In the genomic region with DNA sequence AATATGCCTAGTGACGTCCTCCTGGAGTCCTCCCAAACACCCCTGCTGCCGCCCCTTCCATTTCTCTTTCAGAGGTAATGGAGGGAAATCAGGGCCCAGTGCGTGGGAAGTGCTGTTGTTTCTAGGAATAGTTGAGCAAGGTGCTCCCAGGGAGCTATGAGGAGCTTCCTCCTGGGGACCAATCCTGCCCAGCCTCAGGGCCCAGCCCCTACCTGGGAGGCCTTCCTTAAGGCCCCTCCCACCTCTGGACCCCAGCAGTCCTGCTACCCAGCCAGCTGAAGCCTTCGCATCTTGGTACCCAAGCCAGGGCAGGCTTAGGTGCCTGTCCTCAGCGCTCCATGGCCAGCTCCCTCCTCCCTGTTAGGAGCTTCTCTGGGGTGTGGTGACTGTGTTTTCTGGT, we compare ENCODE assay signal across 26 cellular contexts.
"Had no signal": no experiment of that assay in that cellular context is flagged by ENCODE, and none has a peak within 500 bp of the region (broad histone marks: within the 10 kb centered on the region; RNA-seq: fewer than 3 reads in every experiment).

No MANE protein-coding gene starts in this region.

- H3K9me3 ChIP-seq: esophagus muscularis mucosa, pancreas, testis, tibial artery, uterus had no signal

- H3K27ac Mint-ChIP-seq: memory B cell; naive thymus-derived CD4-positive, alpha-beta T cell; nephron; stimulated activated effector memory CD8-positive, alpha-beta T cell treated with anti-CD3 and anti-CD28 coated beads, Interleukin-12 subunit alpha, Interleukin-12 subunit beta, amount 100 ng/mL, for 72 hours; type B pancreatic cell had no signal

- H3K4me3 ChIP-seq: coronary artery, esophagus muscularis mucosa, lung, pancreas, smooth muscle cell, testis, tibial artery, uterus had no signal

- ATAC-seq: left lobe of liver; naive thymus-derived CD4-positive, alpha-beta T cell; pancreas; sciatic nerve; stimulated activated effector memory CD8-positive, alpha-beta T cell treated with anti-CD3 and anti-CD28 coated beads, Interleukin-12 subunit alpha, Interleukin-12 subunit beta, amount 100 ng/mL, for 72 hours had no signal

- H3K9me3 Mint-ChIP-seq: memory B cell; stimulated activated effector memory CD8-positive, alpha-beta T cell treated with anti-CD3 and anti-CD28 coated beads, Interleukin-12 subunit alpha, Interleukin-12 subunit beta, amount 100 ng/mL, for 72 hours; type B pancreatic cell had no signal

- H3K36me3 Mint-ChIP-seq: memory B cell; naive thymus-derived CD4-positive, alpha-beta T cell; stimulated activated effector memory CD8-positive, alpha-beta T cell treated with anti-CD3 and anti-CD28 coated beads, Interleukin-12 subunit alpha, Interleukin-12 subunit beta, amount 100 ng/mL, for 72 hours; type B pancreatic cell had no signal

- H3K4me1 ChIP-seq: esophagus muscularis mucosa, pancreas, testis, tibial artery, uterus had no signal

- H3K4me1 Mint-ChIP-seq: memory B cell; naive thymus-derived CD4-positive, alpha-beta T cell; stimulated activated effector memory CD8-positive, alpha-beta T cell treated with anti-CD3 and anti-CD28 coated beads, Interleukin-12 subunit alpha, Interleukin-12 subunit beta, amount 100 ng/mL, for 72 hours had no signal

- DNase-seq: dermis blood vessel endothelial cell; effector memory CD4-positive, alpha-beta T cell; foreskin melanocyte; hypothalamus; kidney; naive thymus-derived CD4-positive, alpha-beta T cell; occipital lobe; pancreas; stimulated activated CD4-positive, alpha-beta T cell treated with anti-CD3 and anti-CD28 coated beads, Interleukin-12 subunit alpha, Interleukin-12 subunit beta, amount 100 ng/mL, for 4 hours; stimulated activated CD4-positive, alpha-beta T cell treated with anti-CD3 and anti-CD28 coated beads, Interleukin-2, amount 100 ng/mL, for 24 hours; stimulated activated CD4-positive, alpha-beta T cell treated with anti-CD3 and anti-CD28 coated beads, Interleukin-4, amount 100 ng/mL, for 24 hours; stimulated activated naive CD4-positive, alpha-beta T cell treated with Interleukin-2 at 50 U/mL for 16 hours; substantia nigra; testis; tibial artery; uterus had no signal

- H3K4me3 Mint-ChIP-seq: memory B cell; naive thymus-derived CD4-positive, alpha-beta T cell; nephron; stimulated activated effector memory CD8-positive, alpha-beta T cell treated with anti-CD3 and anti-CD28 coated beads, Interleukin-12 subunit alpha, Interleukin-12 subunit beta, amount 100 ng/mL, for 72 hours; type B pancreatic cell had no signal

- H3K27me3 Mint-ChIP-seq: type B pancreatic cell had no signal

- H3K4me2 ChIP-seq: smooth muscle cell had no signal

- H3K27ac ChIP-seq: coronary artery, esophagus muscularis mucosa, pancreas, testis, tibial artery, uterus had no signal

- H3K27me3 ChIP-seq: esophagus muscularis mucosa, pancreas, testis, tibial artery, uterus had no signal

- H3K36me3 ChIP-seq: esophagus muscularis mucosa, pancreas, tibial artery, uterus had no signal
